ENCODE assay signal across 18 cellular contexts in the genomic region with DNA sequence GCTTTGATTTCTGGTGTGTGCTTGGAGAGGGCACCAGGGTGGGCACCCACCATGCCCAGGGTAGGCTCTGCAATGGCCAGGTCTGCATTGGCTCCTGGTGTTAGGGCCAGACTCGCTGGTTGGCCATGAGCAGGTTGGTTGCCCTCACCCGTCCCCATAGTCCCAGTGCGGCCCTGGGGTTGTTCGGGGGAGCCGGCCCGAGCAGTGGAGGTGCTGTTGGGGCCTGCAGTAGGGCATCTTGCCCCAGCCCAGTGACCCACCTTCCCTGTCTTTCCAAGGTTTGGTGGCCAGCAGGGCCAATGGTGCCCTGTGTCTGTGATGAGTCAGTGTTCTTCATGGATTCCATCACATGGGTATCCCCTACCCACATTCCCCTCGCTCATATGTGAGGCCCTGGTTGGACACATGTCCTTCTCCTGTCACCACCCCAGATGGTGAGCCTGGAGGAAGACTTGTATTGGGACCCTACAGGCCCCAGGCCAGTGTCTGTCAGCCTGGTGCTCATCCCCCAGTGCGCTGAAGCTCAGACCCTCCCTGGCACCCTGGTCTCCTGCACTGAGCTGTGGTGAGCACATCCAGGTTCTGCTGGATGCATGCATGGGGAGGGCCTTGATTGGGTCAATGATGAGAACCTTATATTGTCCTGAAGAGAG.
DNase-seq lines count a peak whose midpoint lies in the region; ATAC-seq, FAIRE-seq and TF ChIP-seq lines count a peak whose summit lies in the region.
"Had no signal": no experiment of that assay in that cellular context is flagged by ENCODE, and none has a peak within 500 bp of the region (broad histone marks: within the 10 kb centered on the region; RNA-seq: fewer than 3 reads in every experiment).

No MANE protein-coding gene starts in this region.

- no peak overlapping the region for H3K4me3 Mint-ChIP-seq in WTC11
- H3K4me3 Mint-ChIP-seq: activated B cell treated with CpG ODN at 0.5 μM for 24 hours, B cell, nephron progenitor cell, T-helper 17 cell had no signal

- H3K36me3 Mint-ChIP-seq in WTC11: peaks cover 36% of the 10 kb centered on the region

- no peaks in the 10 kb centered on the region for H3K36me3 ChIP-seq in spleen
- H3K36me3 ChIP-seq: heart right ventricle had no signal

- no peak for TF ChIP-seq POLR2A in GM12891 (IDR thresholded peaks at IDR 0.05; ENCODE audit: low read depth, low read length)
- no peak for TF ChIP-seq POLR2A in spleen (IDR thresholded peaks at IDR 0.05)

- no peak for TF ChIP-seq CTCF in WTC11 (IDR thresholded peaks at IDR 0.05)
- TF ChIP-seq CTCF in spleen (IDR thresholded peaks at IDR 0.05 in 8 of 11, conservative IDR thresholded peaks at IDR 0.05 in 3 of 11): no peak

- DNase-seq in GM12891 (ENCODE audit: insufficient read length, low spot score): peak; percentile 0
- DNase-seq in WTC11 (ENCODE audit: low spot score): peak; percentile 2
- DNase-seq in islet precursor cell: peak; percentile 46
- DNase-seq in spleen: peak; percentile 46
- no peak for DNase-seq in NCI-H146 (lab: John Stamatoyannopoulos, UW)
- no peak for DNase-seq in stimulated activated CD4-positive, alpha-beta T cell treated with anti-CD3 and anti-CD28 coated beads, Interleukin-4, amount 100 ng/mL, for 24 hours
- no peak for DNase-seq in NCI-H187 (lab: John Stamatoyannopoulos, UW)
- DNase-seq: activated B cell treated with CpG ODN at 0.5 μM for 24 hours; caudate nucleus; effector CD8-positive, alpha-beta T cell; mesendoderm; NCI-H1436 treated with DMSO at 0.1 percent for 48 hours; NCI-H345; nephron progenitor cell; SHP77 had no signal

- H3K9me3 Mint-ChIP-seq in WTC11: peaks cover 38% of the 10 kb centered on the region

- no peaks in the 10 kb centered on the region for H3K27me3 ChIP-seq in spleen (replicated peaks in 1 of 7)
- H3K27me3 ChIP-seq: heart right ventricle had no signal

- no peak for FAIRE-seq in GM12891 (lab: Jason Lieb, UNC)

- 86 to 98% (median 91%) methylated on average over 2 to 8 of the region's 8 CpGs for WGBS in spleen, 5 donors

- H3K4me1 ChIP-seq in spleen: no peaks in the 10 kb centered on the region
- H3K4me1 ChIP-seq: heart right ventricle had no signal

- ATAC-seq in WTC11: no peak
- ATAC-seq: heart right ventricle, T-helper 17 cell had no signal

- CTCF ChIA-PET in WTC11 (lab: Charles Lee): no interaction called here

- no peak overlapping the region for H3K27ac Mint-ChIP-seq in WTC11
- H3K27ac Mint-ChIP-seq: activated B cell treated with CpG ODN at 0.5 μM for 24 hours, B cell, nephron progenitor cell, T-helper 17 cell had no signal

- H3K4me1 Mint-ChIP-seq in WTC11: no peaks in the 10 kb centered on the region
- H3K4me1 Mint-ChIP-seq: activated B cell treated with CpG ODN at 0.5 μM for 24 hours, B cell, nephron progenitor cell, T-helper 17 cell had no signal

- no peak overlapping the region for H3K27ac ChIP-seq in spleen
- H3K27ac ChIP-seq: heart right ventricle had no signal

- no peak overlapping the region for H3K4me3 ChIP-seq in spleen
- H3K4me3 ChIP-seq: heart right ventricle had no signal

- H3K9me3 ChIP-seq in spleen: peaks cover 0 to 100% (median 81%) of the 10 kb centered on the region in 8 donors

- POLR2A ChIA-PET in WTC11 (lab: Charles Lee): no interaction called here

- intact Hi-C loops in spleen (cut with DNase I; ENCODE audit: low total_unique reads): no loop called here

- peaks cover 6% of the 10 kb centered on the region; the same call in 1 of the 2 replicates for H3K27me3 Mint-ChIP-seq in WTC11 (ENCODE audit: low read depth)
- H3K27me3 Mint-ChIP-seq: activated B cell treated with CpG ODN at 0.5 μM for 24 hours, B cell, T-helper 17 cell had no signal

TF ChIP-seq in GM12891, 5 proteins besides CTCF, POLR2A, EP300 and RAD21:
- no peak for TF ChIP-seq TAF1 (IDR thresholded peaks at IDR 0.05; ENCODE audit: low read depth, low read length)
- no peak for TF ChIP-seq SPI1 (IDR thresholded peaks at IDR 0.05; ENCODE audit: low read depth, low read length)

TF ChIP-seq in WTC11, 78 proteins besides CTCF, POLR2A, EP300 and RAD21 (continues in another document):
- TF ChIP-seq NR2C2 (CRISPR knock-in tag; IDR thresholded peaks at IDR 0.05) (no peak), CREB1 (CRISPR knock-in tag; IDR thresholded peaks at IDR 0.05) (no peak), ESRRA (CRISPR knock-in tag; IDR thresholded peaks at IDR 0.05; ENCODE audit: borderline replicate concordance) (no peak), NFATC4 (CRISPR knock-in tag; IDR thresholded peaks at IDR 0.05) (no peak), ZNF416 (CRISPR knock-in tag; IDR thresholded peaks at IDR 0.05) (no peak), TCF7 (CRISPR knock-in tag; IDR thresholded peaks at IDR 0.05; ENCODE audit: low read depth) (no peak)
- TF ChIP-seq, protein P1, sequence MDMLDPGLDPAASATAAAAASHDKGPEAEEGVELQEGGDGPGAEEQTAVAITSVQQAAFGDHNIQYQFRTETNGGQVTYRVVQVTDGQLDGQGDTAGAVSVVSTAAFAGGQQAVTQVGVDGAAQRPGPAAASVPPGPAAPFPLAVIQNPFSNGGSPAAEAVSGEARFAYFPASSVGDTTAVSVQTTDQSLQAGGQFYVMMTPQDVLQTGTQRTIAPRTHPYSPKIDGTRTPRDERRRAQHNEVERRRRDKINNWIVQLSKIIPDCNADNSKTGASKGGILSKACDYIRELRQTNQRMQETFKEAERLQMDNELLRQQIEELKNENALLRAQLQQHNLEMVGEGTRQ (CRISPR knock-in tag; IDR thresholded peaks at IDR 0.05): no peak
- TF ChIP-seq, protein P2, sequence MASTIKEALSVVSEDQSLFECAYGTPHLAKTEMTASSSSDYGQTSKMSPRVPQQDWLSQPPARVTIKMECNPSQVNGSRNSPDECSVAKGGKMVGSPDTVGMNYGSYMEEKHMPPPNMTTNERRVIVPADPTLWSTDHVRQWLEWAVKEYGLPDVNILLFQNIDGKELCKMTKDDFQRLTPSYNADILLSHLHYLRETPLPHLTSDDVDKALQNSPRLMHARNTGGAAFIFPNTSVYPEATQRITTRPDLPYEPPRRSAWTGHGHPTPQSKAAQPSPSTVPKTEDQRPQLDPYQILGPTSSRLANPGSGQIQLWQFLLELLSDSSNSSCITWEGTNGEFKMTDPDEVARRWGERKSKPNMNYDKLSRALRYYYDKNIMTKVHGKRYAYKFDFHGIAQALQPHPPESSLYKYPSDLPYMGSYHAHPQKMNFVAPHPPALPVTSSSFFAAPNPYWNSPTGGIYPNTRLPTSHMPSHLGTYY (CRISPR knock-in tag; IDR thresholded peaks at IDR 0.05): no peak
- TF ChIP-seq, protein P3, sequence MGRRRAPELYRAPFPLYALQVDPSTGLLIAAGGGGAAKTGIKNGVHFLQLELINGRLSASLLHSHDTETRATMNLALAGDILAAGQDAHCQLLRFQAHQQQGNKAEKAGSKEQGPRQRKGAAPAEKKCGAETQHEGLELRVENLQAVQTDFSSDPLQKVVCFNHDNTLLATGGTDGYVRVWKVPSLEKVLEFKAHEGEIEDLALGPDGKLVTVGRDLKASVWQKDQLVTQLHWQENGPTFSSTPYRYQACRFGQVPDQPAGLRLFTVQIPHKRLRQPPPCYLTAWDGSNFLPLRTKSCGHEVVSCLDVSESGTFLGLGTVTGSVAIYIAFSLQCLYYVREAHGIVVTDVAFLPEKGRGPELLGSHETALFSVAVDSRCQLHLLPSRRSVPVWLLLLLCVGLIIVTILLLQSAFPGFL (CRISPR knock-in tag; IDR thresholded peaks at IDR 0.05; ENCODE audit: borderline replicate concordance): no peak
- TF ChIP-seq, protein P4, sequence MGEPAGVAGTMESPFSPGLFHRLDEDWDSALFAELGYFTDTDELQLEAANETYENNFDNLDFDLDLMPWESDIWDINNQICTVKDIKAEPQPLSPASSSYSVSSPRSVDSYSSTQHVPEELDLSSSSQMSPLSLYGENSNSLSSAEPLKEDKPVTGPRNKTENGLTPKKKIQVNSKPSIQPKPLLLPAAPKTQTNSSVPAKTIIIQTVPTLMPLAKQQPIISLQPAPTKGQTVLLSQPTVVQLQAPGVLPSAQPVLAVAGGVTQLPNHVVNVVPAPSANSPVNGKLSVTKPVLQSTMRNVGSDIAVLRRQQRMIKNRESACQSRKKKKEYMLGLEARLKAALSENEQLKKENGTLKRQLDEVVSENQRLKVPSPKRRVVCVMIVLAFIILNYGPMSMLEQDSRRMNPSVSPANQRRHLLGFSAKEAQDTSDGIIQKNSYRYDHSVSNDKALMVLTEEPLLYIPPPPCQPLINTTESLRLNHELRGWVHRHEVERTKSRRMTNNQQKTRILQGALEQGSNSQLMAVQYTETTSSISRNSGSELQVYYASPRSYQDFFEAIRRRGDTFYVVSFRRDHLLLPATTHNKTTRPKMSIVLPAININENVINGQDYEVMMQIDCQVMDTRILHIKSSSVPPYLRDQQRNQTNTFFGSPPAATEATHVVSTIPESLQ (CRISPR knock-in tag; IDR thresholded peaks at IDR 0.05): no peak
- TF ChIP-seq, protein P5, sequence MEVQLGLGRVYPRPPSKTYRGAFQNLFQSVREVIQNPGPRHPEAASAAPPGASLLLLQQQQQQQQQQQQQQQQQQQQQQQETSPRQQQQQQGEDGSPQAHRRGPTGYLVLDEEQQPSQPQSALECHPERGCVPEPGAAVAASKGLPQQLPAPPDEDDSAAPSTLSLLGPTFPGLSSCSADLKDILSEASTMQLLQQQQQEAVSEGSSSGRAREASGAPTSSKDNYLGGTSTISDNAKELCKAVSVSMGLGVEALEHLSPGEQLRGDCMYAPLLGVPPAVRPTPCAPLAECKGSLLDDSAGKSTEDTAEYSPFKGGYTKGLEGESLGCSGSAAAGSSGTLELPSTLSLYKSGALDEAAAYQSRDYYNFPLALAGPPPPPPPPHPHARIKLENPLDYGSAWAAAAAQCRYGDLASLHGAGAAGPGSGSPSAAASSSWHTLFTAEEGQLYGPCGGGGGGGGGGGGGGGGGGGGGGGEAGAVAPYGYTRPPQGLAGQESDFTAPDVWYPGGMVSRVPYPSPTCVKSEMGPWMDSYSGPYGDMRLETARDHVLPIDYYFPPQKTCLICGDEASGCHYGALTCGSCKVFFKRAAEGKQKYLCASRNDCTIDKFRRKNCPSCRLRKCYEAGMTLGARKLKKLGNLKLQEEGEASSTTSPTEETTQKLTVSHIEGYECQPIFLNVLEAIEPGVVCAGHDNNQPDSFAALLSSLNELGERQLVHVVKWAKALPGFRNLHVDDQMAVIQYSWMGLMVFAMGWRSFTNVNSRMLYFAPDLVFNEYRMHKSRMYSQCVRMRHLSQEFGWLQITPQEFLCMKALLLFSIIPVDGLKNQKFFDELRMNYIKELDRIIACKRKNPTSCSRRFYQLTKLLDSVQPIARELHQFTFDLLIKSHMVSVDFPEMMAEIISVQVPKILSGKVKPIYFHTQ (CRISPR knock-in tag; IDR thresholded peaks at IDR 0.05): no peak

Comparison
In these comparisons a context has a peak if more than half of its experiments do, and no peak if none do; other contexts are left out.
1. DNase-seq: peak in GM12891 (single experiment), WTC11 (single experiment), islet precursor cell (single experiment) and spleen (single experiment); none in NCI-H146 (single experiment), stimulated activated CD4-positive, alpha-beta T cell treated with anti-CD3 and anti-CD28 coated beads, Interleukin-4, amount 100 ng/mL, for 24 hours (single experiment) and NCI-H187 (0 of 2).